Comparison of ENCODE assay signal across 8 cellular contexts in the genomic region with DNA sequence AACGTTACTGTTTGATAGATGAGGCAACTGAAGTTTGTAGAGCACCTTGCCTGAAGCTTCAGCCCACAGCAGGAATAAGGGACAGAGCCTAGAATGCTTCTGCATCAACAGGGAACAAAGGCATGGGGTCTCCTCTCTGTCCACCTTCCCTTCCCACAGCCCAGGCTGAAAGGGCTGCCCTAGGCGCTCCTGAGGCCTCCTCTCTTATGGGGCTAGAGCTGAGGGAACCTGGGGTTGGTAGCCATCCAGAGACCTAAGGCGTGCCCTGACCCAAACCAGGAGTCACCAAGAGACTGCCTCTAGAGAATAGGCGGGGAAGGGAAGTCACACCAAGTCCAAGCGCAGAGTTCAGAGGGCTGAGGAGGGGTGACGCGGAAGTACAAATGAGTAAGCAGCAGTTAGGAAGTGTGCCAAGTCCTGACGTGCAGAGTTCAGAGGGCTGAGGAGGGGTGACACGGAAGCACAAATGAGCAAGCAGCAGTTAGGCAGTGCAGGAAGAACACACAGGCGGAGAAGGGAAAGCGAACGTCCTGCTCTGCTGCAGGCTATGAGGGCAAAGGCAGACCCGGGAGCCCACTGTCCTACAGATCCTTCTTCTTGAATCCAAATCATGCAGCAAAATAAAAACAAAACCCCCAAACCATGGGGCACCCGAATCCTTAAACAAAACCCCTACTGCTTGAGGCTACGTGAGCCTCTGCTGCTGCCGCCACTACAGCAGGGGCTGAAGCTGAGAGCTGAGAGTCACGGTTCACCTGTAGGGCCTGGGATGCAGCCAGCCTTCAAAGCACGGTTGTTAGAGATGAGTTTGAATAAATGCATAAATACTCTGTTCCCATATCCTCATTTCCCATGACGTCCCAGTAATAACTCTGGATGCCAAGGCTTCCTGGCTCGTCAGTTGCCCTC. TPM values are rescaled to one million over a fixed set of nuclear protein-coding genes. Genes with fewer than 3 reads are reported as not detected.
DNase-seq lines count a peak whose midpoint lies in the region; ATAC-seq and TF ChIP-seq lines count a peak whose summit lies in the region.

No MANE protein-coding gene starts in this region.

- H3K27me3 ChIP-seq in prostate gland (replicated peaks; ENCODE audit: insufficient read depth) (no peaks in the 10 kb centered on the region), tibial nerve (no peaks in the 10 kb centered on the region)

- no peak for TF ChIP-seq POLR2A in prostate gland (IDR thresholded peaks at IDR 0.05)
- peak in 1 of 2 donors; percentile 51 for TF ChIP-seq POLR2A in tibial nerve (IDR thresholded peaks at IDR 0.05)

- intact Hi-C loops in prostate gland (cut with DNase I), result loop anchor here (5.0 to 10.0 kb wide), 3 partner anchors 63 to 261 kb away; no protein-coding TSS in a partner anchor

- H3K4me1 ChIP-seq in prostate gland (replicated peaks) (peaks cover 6% of the 10 kb centered on the region), tibial nerve (peaks cover 4 to 61% (median 34%) of the 10 kb centered on the region in 4 donors)

- WGBS in prostate gland, result 43% methylated on average over 20 of the region's 20 CpGs
- 13 to 16% methylated on average over 20 of the region's 20 CpGs for WGBS in tibial nerve, 2 donors

- DNase-seq in RPMI7951 (ENCODE audit: low read depth) (peak; percentile 79), globus pallidus (ENCODE audit: low spot score) (peak; percentile 73), prostate gland (ENCODE audit: low spot score) (peak; percentile 26), tibial nerve (ENCODE audit: low spot score in 2 of 2) (peak; percentile 85 to 95), amniotic stem cell (lab: John Stamatoyannopoulos, UW) (no peak)
- DNase-seq in activated effector memory CD4-positive, alpha-beta T cell treated with anti-CD3 and anti-CD28 coated beads, Interleukin-2, amount 50 U/mL, for 16 hours, result peak; percentile 95

- H3K4me3 ChIP-seq in prostate gland (no peak overlapping the region), tibial nerve (peak overlapping the region in 2 of 4 donors; percentile 19 to 20)

- ATAC-seq in GM18498 (IDR thresholded peaks at IDR 0.05; ENCODE audit: unreplicated experiment) (peak; percentile 42), HG03097 (IDR thresholded peaks at IDR 0.05; ENCODE audit: low FRiP score, unreplicated experiment) (peak; percentile 25)

- TF ChIP-seq EP300 in tibial nerve (IDR thresholded peaks at IDR 0.05), result peak; percentile 18 to 83

- no peak for TF ChIP-seq CTCF in prostate gland (IDR thresholded peaks at IDR 0.05)
- TF ChIP-seq CTCF in tibial nerve (IDR thresholded peaks at IDR 0.05), result no peak

- H3K27ac ChIP-seq in prostate gland (peak overlapping the region in 1 of 2 donors; percentile 31), tibial nerve (peak overlapping the region; percentile 43 to 92 (median 88))

- H3K9me3 ChIP-seq in prostate gland (no peaks in the 10 kb centered on the region), tibial nerve (no peaks in the 10 kb centered on the region)

- H3K36me3 ChIP-seq in prostate gland, result no peaks in the 10 kb centered on the region
- peaks cover 0 to 2% (median under 1%) of the 10 kb centered on the region in 3 donors for H3K36me3 ChIP-seq in tibial nerve

RNA-seq across cellular contexts. Expression of gene SPG7, which starts 2.7 kb away (rescaled TPM):
- total RNA-seq in RPMI7951 (2014; rRNA removed; shearing (Covaris generic)), result 50.3 and 79.9 TPM in 2 replicates
- total RNA-seq in prostate gland, result 100 to 1,000 TPM; 128 to 165 TPM
- total RNA-seq in tibial nerve, result 100 to 1,000 TPM; 102 to 178 (median 127) TPM

RNA-seq across cellular contexts. Expression of gene ANKRD11, which starts 15.1 kb away (rescaled TPM):
- 31.2 and 38.4 TPM in 2 replicates for total RNA-seq in RPMI7951 (2014; rRNA removed; shearing (Covaris generic))
- total RNA-seq in prostate gland (100 to 1,000 TPM in 1 of 2 donors, 10 to 100 TPM in 1; 66.2 to 143 TPM), tibial nerve (100 to 1,000 TPM; 104 to 177 (median 112) TPM)

RNA-seq across cellular contexts. Expression of gene RPL13, which starts 55.0 kb away (rescaled TPM):
- total RNA-seq in RPMI7951 (2014; rRNA removed; shearing (Covaris generic)), result 2,032 and 3,331 TPM in 2 replicates
- total RNA-seq in prostate gland, result over 10,000 TPM in 1 of 2 donors, 1,000 to 10,000 TPM in 1; 6,889 to 11,644 TPM
- 1,000 to 10,000 TPM; 5,811 to 9,745 (median 6,935) TPM for total RNA-seq in tibial nerve
